1 cellular context compared by ENCODE assay signal in genomic region chr4:123397276-123398150, GRCh38.
TF ChIP-seq lines count a peak whose summit lies in the region.

No MANE protein-coding gene starts in this region.

TF ChIP-seq in HepG2, 621 proteins besides CTCF, POLR2A, EP300 and RAD21 (continued from another document and continues in another):
- peak; percentile 74; the same call in 1 of the 2 replicates for TF ChIP-seq ZNF530 (CRISPR knock-in tag; IDR thresholded peaks at IDR 0.05; ENCODE audit: low read depth)
- TF ChIP-seq ZNF549 (CRISPR knock-in tag; IDR thresholded peaks at IDR 0.05): no peak
- peak; percentile 83 for TF ChIP-seq TBX3 (IDR thresholded peaks at IDR 0.05; ENCODE audit: borderline replicate concordance)
- TF ChIP-seq HHEX (CRISPR knock-in tag; IDR thresholded peaks at IDR 0.05): peak; percentile 31; the same call in 1 of the 2 replicates
- TF ChIP-seq SOX5 (CRISPR knock-in tag; IDR thresholded peaks at IDR 0.05; ENCODE audit: borderline replicate concordance): peak; percentile 49; the same call in 1 of the 2 replicates
- peak; percentile 17; the same call in 1 of the 2 replicates for TF ChIP-seq ZSCAN9 (CRISPR knock-in tag; IDR thresholded peaks at IDR 0.05; ENCODE audit: borderline replicate concordance)
- TF ChIP-seq MAFF (IDR thresholded peaks at IDR 0.05; ENCODE audit: low read depth, low read length): no peak
- peak; percentile 54; the same call in 1 of the 2 replicates for TF ChIP-seq ZNF570 (CRISPR knock-in tag; IDR thresholded peaks at IDR 0.05; ENCODE audit: borderline replicate concordance)
- TF ChIP-seq BHLHE40 (IDR thresholded peaks at IDR 0.05; ENCODE audit: low read length): peak; percentile 95
- TF ChIP-seq TCF7 (IDR thresholded peaks at IDR 0.05; ENCODE audit: low read depth): peak; percentile 58; the same call in 1 of the 2 replicates
- peak; percentile 72; the same call in 1 of the 2 replicates for TF ChIP-seq TFDP1 (CRISPR knock-in tag; IDR thresholded peaks at IDR 0.05; ENCODE audit: borderline replicate concordance)
- 0 out of 2 replicates have a peak, but pooled peaks have one; percentile 18 for TF ChIP-seq RARG (CRISPR knock-in tag; IDR thresholded peaks at IDR 0.05; ENCODE audit: low read depth)
- TF ChIP-seq ZNF674 (CRISPR knock-in tag; IDR thresholded peaks at IDR 0.05; ENCODE audit: low read depth): no peak
- no peak for TF ChIP-seq FOXP1 (IDR thresholded peaks at IDR 0.05)
- peak; percentile 74; the same call in 1 of the 2 replicates for TF ChIP-seq FOXP1 (CRISPR knock-in tag; IDR thresholded peaks at IDR 0.05)
- peak; percentile 40 for TF ChIP-seq ZNF407 (CRISPR knock-in tag; IDR thresholded peaks at IDR 0.05; ENCODE audit: not compliant biosample characterization)
- TF ChIP-seq ZNF205 (CRISPR knock-in tag; IDR thresholded peaks at IDR 0.05): 0 out of 2 replicates have a peak, but pooled peaks have one; percentile 32
- peak; percentile 30; the same call in 1 of the 2 replicates for TF ChIP-seq ZFP90 (CRISPR knock-in tag; IDR thresholded peaks at IDR 0.05; ENCODE audit: borderline replicate concordance)
- no peak for TF ChIP-seq HNRNPK (IDR thresholded peaks at IDR 0.05; ENCODE audit: low read depth, low read length, poor library complexity, severe bottlenecking)
- peak; percentile 60; the same call in 1 of the 2 replicates for TF ChIP-seq TARDBP (CRISPR knock-in tag; IDR thresholded peaks at IDR 0.05)
- TF ChIP-seq RARA (CRISPR knock-in tag; IDR thresholded peaks at IDR 0.05): peak; percentile 92
- TF ChIP-seq NFE2L2 (IDR thresholded peaks at IDR 0.05; ENCODE audit: low read length): no peak
- TF ChIP-seq KLF12 (CRISPR knock-in tag; IDR thresholded peaks at IDR 0.05; ENCODE audit: borderline replicate concordance): no peak
- TF ChIP-seq GATAD2A (CRISPR knock-in tag; IDR thresholded peaks at IDR 0.05): 0 out of 2 replicates have a peak, but pooled peaks have one; percentile 37
- TF ChIP-seq RBFOX2 (IDR thresholded peaks at IDR 0.05; ENCODE audit: low read depth, low read length): peak; percentile 97
- peak; percentile 91 for TF ChIP-seq PBX2 (CRISPR knock-in tag; IDR thresholded peaks at IDR 0.05)
- TF ChIP-seq ASH2L (IDR thresholded peaks at IDR 0.05; ENCODE audit: insufficient read length, low read depth, low read length): peak; percentile 58
- TF ChIP-seq FUBP1 (CRISPR knock-in tag; IDR thresholded peaks at IDR 0.05; ENCODE audit: borderline replicate concordance): 0 out of 2 replicates have a peak, but pooled peaks have one; percentile 66
- TF ChIP-seq PHF20 (CRISPR knock-in tag; IDR thresholded peaks at IDR 0.05): 0 out of 2 replicates have a peak, but pooled peaks have one; percentile 18
- peak; percentile 60 for TF ChIP-seq IRF2 (CRISPR knock-in tag; IDR thresholded peaks at IDR 0.05)
- peak; percentile 47; the same call in 1 of the 2 replicates for TF ChIP-seq ZNF788 (CRISPR knock-in tag; IDR thresholded peaks at IDR 0.05; ENCODE audit: borderline replicate concordance)
- 0 out of 2 replicates have a peak, but pooled peaks have one; percentile 6 for TF ChIP-seq RFXAP (CRISPR knock-in tag; IDR thresholded peaks at IDR 0.05; ENCODE audit: borderline replicate concordance)
- no peak for TF ChIP-seq EHMT2 (IDR thresholded peaks at IDR 0.05; ENCODE audit: borderline replicate concordance, low read depth, low read length)
- peak; percentile 27; the same call in 1 of the 2 replicates for TF ChIP-seq ZNF274 (CRISPR knock-in tag; IDR thresholded peaks at IDR 0.05)
- TF ChIP-seq UBTF (CRISPR knock-in tag; IDR thresholded peaks at IDR 0.05): peak; percentile 66
- TF ChIP-seq ZBTB21 (CRISPR knock-in tag; IDR thresholded peaks at IDR 0.05): peak; percentile 43; the same call in 1 of the 2 replicates
- peak; percentile 58; the same call in 1 of the 2 replicates for TF ChIP-seq ATF7-NPFF (CRISPR knock-in tag; IDR thresholded peaks at IDR 0.05; ENCODE audit: low read depth)
